In the genomic region with DNA sequence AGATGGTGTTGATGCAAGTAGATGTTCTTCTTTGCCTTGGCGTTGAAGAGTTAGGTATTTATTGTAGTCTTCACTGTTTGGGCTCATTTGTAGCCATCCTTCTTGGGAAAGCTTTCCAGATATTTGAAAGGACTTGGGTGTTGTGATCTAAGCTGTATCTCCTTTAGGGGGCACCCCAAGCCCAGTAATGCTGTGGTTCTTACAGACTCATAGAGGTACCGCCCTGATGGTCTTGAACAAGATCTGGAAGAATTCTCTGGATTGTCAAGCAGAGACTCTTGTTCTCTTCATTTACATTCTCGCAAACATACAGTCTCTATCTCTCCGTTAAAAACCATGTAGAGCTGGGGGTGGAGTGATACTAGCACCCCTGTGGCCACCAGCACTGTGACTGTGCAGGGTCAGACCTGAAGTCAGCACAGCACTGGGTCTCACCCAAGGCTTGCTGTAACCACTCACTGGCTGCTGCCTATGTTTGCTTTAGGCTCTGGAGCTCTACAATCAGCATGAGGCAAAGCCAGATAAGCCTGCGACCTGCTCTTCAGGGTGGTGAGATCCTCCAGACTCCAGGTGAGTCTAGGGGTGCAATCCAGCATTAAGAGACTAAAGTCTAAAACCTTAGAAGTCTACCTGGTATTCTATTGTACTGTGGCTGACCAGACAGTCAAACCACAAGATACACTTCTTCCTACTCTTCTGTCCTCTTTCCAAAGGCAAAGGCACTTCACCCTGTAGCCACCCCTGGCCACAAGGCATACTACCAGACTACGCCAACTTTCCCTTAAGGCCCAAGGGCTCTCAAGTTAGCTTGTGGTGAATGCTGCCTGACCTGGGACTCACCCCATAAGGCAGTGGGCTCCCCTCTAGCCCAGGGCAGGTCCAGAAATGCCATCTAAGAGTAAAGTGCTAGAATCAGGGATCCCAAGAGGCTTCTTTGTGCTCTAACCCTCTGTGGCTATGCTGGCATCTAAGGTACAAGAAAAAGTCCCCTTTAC, we compare ENCODE assay signal across 1 cellular context.
TF ChIP-seq lines count a peak whose summit lies in the region.

No MANE protein-coding gene starts in this region.

TF ChIP-seq in HCT116, 20 proteins besides CTCF, POLR2A, EP300 and RAD21 (continued from another document):
- TF ChIP-seq ATF3 (IDR thresholded peaks at IDR 0.05): no peak
- TF ChIP-seq SRF (IDR thresholded peaks at IDR 0.05; ENCODE audit: low read depth): no peak
- TF ChIP-seq REST (IDR thresholded peaks at IDR 0.05; ENCODE audit: low read depth): no peak
- no peak for TF ChIP-seq EGR1 (IDR thresholded peaks at IDR 0.05; ENCODE audit: low read depth)
- TF ChIP-seq CEBPB (IDR thresholded peaks at IDR 0.05; ENCODE audit: low read depth): no peak
- no peak for TF ChIP-seq CBX3 (IDR thresholded peaks at IDR 0.05; ENCODE audit: low read depth)
- TF ChIP-seq YY1 (IDR thresholded peaks at IDR 0.05; ENCODE audit: extremely low read depth, insufficient replicate concordance, low read depth, low read length): no peak
TF ChIP-seq in HCT116: peak in this region for 0.
